11 cellular contexts compared by ENCODE assay signal in genomic region chr12:51891843-51892242, GRCh38. TPM values are rescaled to one million over a fixed set of nuclear protein-coding genes. Genes with fewer than 3 reads are reported as not detected.
DNase-seq lines count a peak whose midpoint lies in the region; ATAC-seq, FAIRE-seq and TF ChIP-seq lines count a peak whose summit lies in the region.
"Had no signal": no experiment of that assay in that cellular context is flagged by ENCODE, and none has a peak within 500 bp of the region (broad histone marks: within the 10 kb centered on the region; RNA-seq: fewer than 3 reads in every experiment).

No MANE protein-coding gene starts in this region.

- TF ChIP-seq CTCF in GM12872 (IDR thresholded peaks at IDR 0.05; ENCODE audit: insufficient read depth, low read depth, low read length) (peak; percentile 19; the same call in 1 of the 3 replicates), liver (IDR thresholded peaks at IDR 0.05; ENCODE audit: low read depth, low read length, missing input control) (peak; percentile 46)

- H3K4me1 ChIP-seq in liver (ENCODE audit: control insufficient read depth in 4 of 4, insufficient read depth in 4 of 4, low read length in 3 of 4), result peaks cover 0 to 3% (median 1%) of the 10 kb centered on the region in 4 donors

- no peak overlapping the region for H3K4me3 ChIP-seq in liver (ENCODE audit: low read depth in 1 of 3, low read length in 3 of 3)

- H3K9ac ChIP-seq in liver (ENCODE audit: low read depth in 1 of 2, low read length in 2 of 2), result no peak overlapping the region

- no peaks in the 10 kb centered on the region for H3K27me3 ChIP-seq in liver (ENCODE audit: control insufficient read depth in 4 of 4, insufficient read depth in 4 of 4, low read length in 3 of 4)

- FAIRE-seq in TTC549 (lab: Jason Lieb, UNC), result peak; percentile 51
- FAIRE-seq: keratinocyte had no signal

- H3K36me3 ChIP-seq in liver (ENCODE audit: control insufficient read depth in 4 of 4, insufficient read depth in 3 of 4, low read depth in 1 of 4, low read length in 3 of 4), result no peaks in the 10 kb centered on the region

- TF ChIP-seq RAD21 in liver (IDR thresholded peaks at IDR 0.05), result peak; percentile 73 to 74

- no peaks in the 10 kb centered on the region for H3K9me3 ChIP-seq in liver (ENCODE audit: control insufficient read depth in 4 of 4, low read length in 3 of 4)

- peak; percentile 37 for DNase-seq in ACHN
- no peak for DNase-seq in NCI-H1092 treated with DMSO at 0.1 percent for 48 hours (lab: John Stamatoyannopoulos, UW)
- no peak for DNase-seq in NCI-H2227 (lab: John Stamatoyannopoulos, UW; ENCODE audit: unreplicated experiment)
- no peak for DNase-seq in superior temporal gyrus (ENCODE audit: extremely low spot score)
- DNase-seq: NCI-H524 treated with DMSO at 0.1 percent for 48 hours had no signal

- H3K27ac ChIP-seq in liver (ENCODE audit: low read depth in 1 of 2, low read length in 2 of 2), result no peak overlapping the region

- in situ Hi-C loops in ACHN (cut with HindIII; ENCODE audit: low pct_ligation_motif_present, low pct_unique_long_range_greater_than_20kb, low sequenced_read_pairs), result no loop called here

- no peak for ATAC-seq in GM21360 (IDR thresholded peaks at IDR 0.05; ENCODE audit: unreplicated experiment)

TF ChIP-seq in liver, 16 proteins besides CTCF, POLR2A, EP300 and RAD21:
- peak in 1 of 2 donors; percentile 7 for TF ChIP-seq RXRA (IDR thresholded peaks at IDR 0.05)
- no peak for TF ChIP-seq REST (IDR thresholded peaks at IDR 0.05)

RNA-seq across cellular contexts. Expression of gene ANKRD33, which starts 3.9 kb away (rescaled TPM):
- total RNA-seq in liver, result not detected
- not detected for polyA plus RNA-seq in liver
- total RNA-seq: urinary bladder had no signal
- polyA plus RNA-seq: keratinocyte, urinary bladder had no signal

RNA-seq across cellular contexts. Expression of gene ACVRL1, which starts 15.5 kb away (rescaled TPM):
- 1 to 10 TPM; 7.5 to 7.9 TPM for total RNA-seq in liver
- 1 to 10 TPM; 3.1 to 4.7 TPM for polyA plus RNA-seq in liver
- polyA plus RNA-seq: keratinocyte had no signal

RNA-seq across cellular contexts. Expression of gene FIGNL2, which starts 43.3 kb away (rescaled TPM):
- under 1 TPM; 0.33 to 0.70 TPM for total RNA-seq in liver
- polyA plus RNA-seq in liver, result under 1 TPM; 0.06 to 0.33 TPM
- polyA plus RNA-seq: keratinocyte had no signal

RNA-seq across cellular contexts. Expression of gene ACVR1B, which starts 59.7 kb away (rescaled TPM):
- 10 to 100 TPM in 1 of 2 donors, 1 to 10 TPM in 1; 7.4 to 21.9 TPM for total RNA-seq in liver
- polyA plus RNA-seq in liver, result 10 to 100 TPM in 1 of 2 donors, 1 to 10 TPM in 1; 4.0 to 16.5 TPM
